Comparison of ENCODE assay signal across 18 cellular contexts in genomic region chr3:5032844-5033243, GRCh38. TPM values are rescaled to one million over a fixed set of nuclear protein-coding genes. Genes with fewer than 3 reads are reported as not detected.
DNase-seq lines count a peak whose midpoint lies in the region; ATAC-seq and TF ChIP-seq lines count a peak whose summit lies in the region.
"Had no signal": no experiment of that assay in that cellular context is flagged by ENCODE, and none has a peak within 500 bp of the region (broad histone marks: within the 10 kb centered on the region; RNA-seq: fewer than 3 reads in every experiment).

No MANE protein-coding gene starts in this region.

- peaks cover 15% of the 10 kb centered on the region for H3K4me1 Mint-ChIP-seq in type B pancreatic cell (ENCODE audit: unreplicated experiment)

- no peaks in the 10 kb centered on the region for H3K36me3 Mint-ChIP-seq in type B pancreatic cell
- H3K36me3 Mint-ChIP-seq: CD14-positive monocyte; CD4-positive, alpha-beta memory T cell had no signal

- H3K9me3 ChIP-seq in lower lobe of right lung, result no peaks in the 10 kb centered on the region
- H3K9me3 ChIP-seq: BLaER1 had no signal

- peak overlapping the region; percentile 18 for H3K27ac Mint-ChIP-seq in type B pancreatic cell
- H3K27ac Mint-ChIP-seq: CD4-positive, alpha-beta memory T cell had no signal

- intact Hi-C loops in lower lobe of right lung (cut with DNase I), result no loop called here

- H3K27ac ChIP-seq in lower lobe of right lung, result peak overlapping the region; percentile 18
- H3K27ac ChIP-seq: BLaER1 had no signal

- no peaks in the 10 kb centered on the region for H3K9me3 Mint-ChIP-seq in type B pancreatic cell
- H3K9me3 Mint-ChIP-seq: CD4-positive, alpha-beta memory T cell had no signal

- DNase-seq in NCI-H748 (lab: John Stamatoyannopoulos, UW; ENCODE audit: unreplicated experiment), result peak; percentile 46
- no peak for DNase-seq in NCI-H748 treated with DMSO at 0.1 percent for 48 hours (lab: John Stamatoyannopoulos, UW)
- DNase-seq in NCI-H2227 (lab: John Stamatoyannopoulos, UW; ENCODE audit: unreplicated experiment), result peak; percentile 30
- no peak for DNase-seq in lower lobe of right lung
- no peak for DNase-seq in type B pancreatic cell (ENCODE audit: extremely low spot score, unreplicated experiment)
- DNase-seq in glomerular visceral epithelial cell (ENCODE audit: extremely low spot score), result no peak
- DNase-seq: 8988T; CD4-positive, alpha-beta memory T cell; DMS153; DMS79; GDM1; GOT3; H7 had no signal

- H3K4me1 ChIP-seq in lower lobe of right lung, result peaks cover 4% of the 10 kb centered on the region

- no peaks in the 10 kb centered on the region for H3K36me3 ChIP-seq in lower lobe of right lung
- H3K36me3 ChIP-seq: BLaER1 had no signal

- no peak overlapping the region for H3K4me3 Mint-ChIP-seq in type B pancreatic cell
- H3K4me3 Mint-ChIP-seq: CD14-positive monocyte; CD4-positive, alpha-beta memory T cell had no signal

- no peak overlapping the region for H3K4me3 ChIP-seq in lower lobe of right lung
- H3K4me3 ChIP-seq: BLaER1 had no signal

- H3K27me3 ChIP-seq in lower lobe of right lung (ENCODE audit: low read depth), result no peaks in the 10 kb centered on the region
- H3K27me3 ChIP-seq: BLaER1 had no signal

- no peak for TF ChIP-seq CTCF in lower lobe of right lung (IDR thresholded peaks at IDR 0.05)
- TF ChIP-seq CTCF in type B pancreatic cell (conservative IDR thresholded peaks at IDR 0.05), result no peak

- H3K27me3 Mint-ChIP-seq in type B pancreatic cell, result no peaks in the 10 kb centered on the region
- H3K27me3 Mint-ChIP-seq: CD4-positive, alpha-beta memory T cell had no signal

- ATAC-seq in lower lobe of right lung (no peak), HG03097 (IDR thresholded peaks at IDR 0.05; ENCODE audit: low FRiP score, unreplicated experiment) (no peak)
- ATAC-seq: HCT116, HepG2 had no signal

RNA-seq across cellular contexts. Expression of gene BHLHE40, which starts 53.6 kb away (rescaled TPM):
- 84.8 TPM for total RNA-seq in lower lobe of right lung
- total RNA-seq in type B pancreatic cell (ENCODE audit: low replicate concordance), result 13.6 and 40.5 TPM in 2 replicates

Comparison
In these comparisons a context has a peak if more than half of its experiments do, and no peak if none do; other contexts are left out.
1. DNase-seq: peak in NCI-H748 (single experiment) and NCI-H2227 (single experiment); none in NCI-H748 treated with DMSO at 0.1 percent for 48 hours (single experiment), lower lobe of right lung (single experiment), type B pancreatic cell (single experiment) and glomerular visceral epithelial cell (single experiment).